8 cellular contexts compared by ENCODE assay signal in genomic region chr1:185483647-185484450, GRCh38.
DNase-seq lines count a peak whose midpoint lies in the region; ATAC-seq and TF ChIP-seq lines count a peak whose summit lies in the region.

No MANE protein-coding gene starts in this region.

- ATAC-seq in WTC11 (peak; percentile 49), GM21528 (IDR thresholded peaks at IDR 0.05; ENCODE audit: low FRiP score, unreplicated experiment) (no peak)

- H3K36me3 Mint-ChIP-seq in WTC11 = no peaks in the 10 kb centered on the region
- no peaks in the 10 kb centered on the region for H3K36me3 Mint-ChIP-seq in mesothelial cell of epicardium

- DNase-seq in AG09309 (ENCODE audit: low read depth) (peak; percentile 93), LHCN-M2 (ENCODE audit: low read depth) (peak; percentile 99), WTC11 (ENCODE audit: low spot score) (no peak), iris pigment epithelial cell (ENCODE audit: low read depth) (peak; percentile 88), mesothelial cell of epicardium (ENCODE audit: low spot score in 2 of 2, unreplicated experiment in 2 of 2) (no peak)
- DNase-seq in stimulated activated CD4-positive, alpha-beta T cell treated with anti-CD3 and anti-CD28 coated beads, Interleukin-2, amount 100 ng/mL, for 48 hours = no peak
- no peak for DNase-seq in activated CD4-positive, CD25-positive, alpha-beta regulatory T cell (lab: John Stamatoyannopoulos, UW)

- H3K27ac Mint-ChIP-seq in WTC11 = peak overlapping the region; percentile 8; the same call in 1 of the 2 replicates
- no peak overlapping the region for H3K27ac Mint-ChIP-seq in mesothelial cell of epicardium

- no peak overlapping the region for H3K4me3 ChIP-seq in AG09309 (ENCODE audit: control insufficient read depth, low read depth, low read length)

- peaks cover 19% of the 10 kb centered on the region for H3K9me3 Mint-ChIP-seq in WTC11
- no peaks in the 10 kb centered on the region for H3K9me3 Mint-ChIP-seq in mesothelial cell of epicardium

- CTCF ChIA-PET in WTC11 (lab: Charles Lee) = interaction anchor here (1.3 kb wide), 1 partner anchor 112 kb away, joined by 5 read pairs; no protein-coding TSS in a partner anchor

- H3K4me1 Mint-ChIP-seq in WTC11 (peaks cover 23% of the 10 kb centered on the region), mesothelial cell of epicardium (peaks cover 41% of the 10 kb centered on the region)

- no peak for TF ChIP-seq CTCF in AG09309 (IDR thresholded peaks at IDR 0.05; ENCODE audit: control insufficient read depth, insufficient read depth, low read depth, low read length, missing control alignments)
- TF ChIP-seq CTCF in WTC11 (IDR thresholded peaks at IDR 0.05) = no peak
- no peak for TF ChIP-seq CTCF in mesothelial cell of epicardium (IDR thresholded peaks at IDR 0.05; ENCODE audit: unreplicated experiment)

- H3K4me3 Mint-ChIP-seq in WTC11 = no peak overlapping the region
- no peak overlapping the region for H3K4me3 Mint-ChIP-seq in mesothelial cell of epicardium

- POLR2A ChIA-PET in WTC11 (lab: Charles Lee) = no interaction called here

- H3K27me3 Mint-ChIP-seq in WTC11 (ENCODE audit: low read depth) (peaks cover 2% of the 10 kb centered on the region; the same call in 1 of the 2 replicates), mesothelial cell of epicardium (ENCODE audit: low read depth) (no peaks in the 10 kb centered on the region)

TF ChIP-seq in WTC11, 78 proteins besides CTCF, POLR2A, EP300 and RAD21:
- no peak for TF ChIP-seq EMX1 (CRISPR knock-in tag; IDR thresholded peaks at IDR 0.05)
- no peak for TF ChIP-seq ZNF121 (CRISPR knock-in tag; IDR thresholded peaks at IDR 0.05)
- peak; percentile 53; the same call in 1 of the 2 replicates for TF ChIP-seq NFE2L1 (CRISPR knock-in tag; IDR thresholded peaks at IDR 0.05)

Comparison
In these comparisons a context has a peak if more than half of its experiments do, and no peak if none do; other contexts are left out.
1. DNase-seq: peak in AG09309 (single experiment), LHCN-M2 (single experiment) and iris pigment epithelial cell (single experiment); none in WTC11 (single experiment), stimulated activated CD4-positive, alpha-beta T cell treated with anti-CD3 and anti-CD28 coated beads, Interleukin-2, amount 100 ng/mL, for 48 hours (0 of 2), mesothelial cell of epicardium (0 of 2) and activated CD4-positive, CD25-positive, alpha-beta regulatory T cell (0 of 4).